Comparison of ENCODE assay signal across 8 cellular contexts in genomic region chr6:24431045-24431451, GRCh38. TPM values are rescaled to one million over a fixed set of nuclear protein-coding genes. Genes with fewer than 3 reads are reported as not detected.
A peak's percentile ranks its signal among the peaks of the same experiment; 100 is the strongest.
DNase-seq lines count a peak whose midpoint lies in the region; ATAC-seq and TF ChIP-seq lines count a peak whose summit lies in the region.

No MANE protein-coding gene starts in this region.

- H3K27me3 ChIP-seq in gastrocnemius medialis = no peaks in the 10 kb centered on the region

- H3K27ac Mint-ChIP-seq in T-helper 2 cell treated with Interferon-gamma antibody and Interleukin-4, amounts not matched to agents 5 μg/mL and 100 μg/mL, for 36 hours = no peak overlapping the region

- intact Hi-C loops in gastrocnemius medialis (cut with DNase I; ENCODE audit: low total_unique reads) = loop anchor here (2.0 kb wide), 1 partner anchor 90 kb away; no protein-coding TSS in a partner anchor

- peaks cover 5 to 13% of the 10 kb centered on the region in 2 donors for H3K4me1 ChIP-seq in gastrocnemius medialis

- DNase-seq in AG20443 (ENCODE audit: low spot score) (peak; percentile 60), NCI-H1048 (lab: John Stamatoyannopoulos, UW) (peak; percentile 42), T1000 (lab: John Stamatoyannopoulos, UW) (peak; percentile 22), glomerular visceral epithelial cell (ENCODE audit: extremely low spot score) (peak; percentile 70), gastrocnemius medialis (no peak)
- DNase-seq in T-helper 2 cell treated with Interferon-gamma antibody and Interleukin-4, amounts not matched to agents 5 μg/mL and 100 μg/mL, for 36 hours (ENCODE audit: low spot score) = no peak

- H3K4me3 ChIP-seq in gastrocnemius medialis = no peak overlapping the region

- H3K27me3 Mint-ChIP-seq in T-helper 2 cell treated with Interferon-gamma antibody and Interleukin-4, amounts not matched to agents 5 μg/mL and 100 μg/mL, for 36 hours (ENCODE audit: low read depth) = no peaks in the 10 kb centered on the region

- ATAC-seq in gastrocnemius medialis (peak in 1 of 2 donors; percentile 70), HG03565 (IDR thresholded peaks at IDR 0.05; ENCODE audit: unreplicated experiment) (no peak)

- TF ChIP-seq POLR2A in gastrocnemius medialis (IDR thresholded peaks at IDR 0.05) = no peak

- in situ Hi-C loops in gastrocnemius medialis (cut with MboI; ENCODE audit: low sequenced_read_pairs in 4 of 4) = loop anchor here in 2 of 4 donors (5.0 to 10.0 kb wide), 2 partner anchors 91 to 94 kb away; no protein-coding TSS in a partner anchor

- no peaks in the 10 kb centered on the region for H3K36me3 ChIP-seq in gastrocnemius medialis

- peak; percentile 67 for TF ChIP-seq CTCF in GM12872 (IDR thresholded peaks at IDR 0.05; ENCODE audit: insufficient read depth, low read depth, low read length)
- peak; percentile 41 to 73 (median 68) for TF ChIP-seq CTCF in gastrocnemius medialis (IDR thresholded peaks at IDR 0.05 in 4 of 5, conservative IDR thresholded peaks at IDR 0.05 in 1 of 5)

- H3K9me3 ChIP-seq in gastrocnemius medialis = no peaks in the 10 kb centered on the region

- H3K4me3 Mint-ChIP-seq in T-helper 2 cell treated with Interferon-gamma antibody and Interleukin-4, amounts not matched to agents 5 μg/mL and 100 μg/mL, for 36 hours = no peak overlapping the region

- H3K27ac ChIP-seq in gastrocnemius medialis = no peak overlapping the region

- H3K4me1 Mint-ChIP-seq in T-helper 2 cell treated with Interferon-gamma antibody and Interleukin-4, amounts not matched to agents 5 μg/mL and 100 μg/mL, for 36 hours (ENCODE audit: low read depth) = peaks cover 2% of the 10 kb centered on the region

- no peaks in the 10 kb centered on the region for H3K36me3 Mint-ChIP-seq in T-helper 2 cell treated with Interferon-gamma antibody and Interleukin-4, amounts not matched to agents 5 μg/mL and 100 μg/mL, for 36 hours (ENCODE audit: low read depth)

- H3K9me3 Mint-ChIP-seq in T-helper 2 cell treated with Interferon-gamma antibody and Interleukin-4, amounts not matched to agents 5 μg/mL and 100 μg/mL, for 36 hours = no peaks in the 10 kb centered on the region

RNA-seq across cellular contexts. Expression of gene MRS2, which starts 28.3 kb away (rescaled TPM):
- 10 to 100 TPM; 17.2 to 63.2 (median 44.2) TPM for total RNA-seq in gastrocnemius medialis

RNA-seq across cellular contexts. Expression of gene GPLD1, which starts 58.3 kb away (rescaled TPM):
- 1 to 10 TPM in 1 of 4 donors, under 1 TPM in 3; 0.07 to 1.2 (median 0.28) TPM for total RNA-seq in gastrocnemius medialis

Comparison
In these comparisons a context has a peak if more than half of its experiments do, and no peak if none do; other contexts are left out.
1. DNase-seq: peak in AG20443 (single experiment), NCI-H1048 (single experiment), T1000 (single experiment) and glomerular visceral epithelial cell (single experiment); none in gastrocnemius medialis (0 of 2) and T-helper 2 cell treated with Interferon-gamma antibody and Interleukin-4, amounts not matched to agents 5 μg/mL and 100 μg/mL, for 36 hours (single experiment).